ENCODE assay signal across 7 cellular contexts in genomic region chr16:31179153-31179746, GRCh38. TPM values are rescaled to one million over a fixed set of nuclear protein-coding genes. Genes with fewer than 3 reads are reported as not detected.
DNase-seq lines count a peak whose midpoint lies in the region; ATAC-seq and TF ChIP-seq lines count a peak whose summit lies in the region.

No MANE protein-coding gene starts in this region.

- H3K4me3 ChIP-seq in cardiac fibroblast (replicated peaks in 1 of 2; ENCODE audit: low read depth in 2 of 2, low read length in 2 of 2), result peak overlapping the region; percentile 91 to 92
- peak overlapping the region; percentile 99 for H3K4me3 ChIP-seq in mononuclear cell (ENCODE audit: low read length)

- no peak for TF ChIP-seq CTCF in cardiac fibroblast (IDR thresholded peaks at IDR 0.05; ENCODE audit: low read depth, low read length)

- peak; percentile 6 for ATAC-seq in GM19395 (IDR thresholded peaks at IDR 0.05; ENCODE audit: unreplicated experiment)
- peak; percentile 5 for ATAC-seq in HG03571 (IDR thresholded peaks at IDR 0.05; ENCODE audit: unreplicated experiment)

- H3K4me1 ChIP-seq in mononuclear cell (ENCODE audit: insufficient read depth, low read length), result peaks cover 62% of the 10 kb centered on the region

- H3K27me3 ChIP-seq in mononuclear cell (ENCODE audit: insufficient read depth, low read length), result no peaks in the 10 kb centered on the region

- no peaks in the 10 kb centered on the region for H3K9me3 ChIP-seq in mononuclear cell (ENCODE audit: low read depth, low read length)

- DNase-seq in cardiac fibroblast (ENCODE audit: low read depth in 2 of 2) (peak in 1 of 2 donors; percentile 28), ecto neural progenitor cell (ENCODE audit: low spot score) (no peak), NCI-H1105 (lab: John Stamatoyannopoulos, UW) (no peak), kidney glomerular epithelial cell (lab: John Stamatoyannopoulos, UW) (no peak)

RNA-seq across cellular contexts. Expression of gene FUS, which starts 0.7 kb away (rescaled TPM):
- total RNA-seq in mononuclear cell, result 183 TPM

RNA-seq across cellular contexts. Expression of gene PYCARD, which starts 23.3 kb away (rescaled TPM):
- 93.3 TPM for total RNA-seq in mononuclear cell

RNA-seq across cellular contexts. Expression of gene PRSS36, which starts 29.4 kb away (rescaled TPM):
- total RNA-seq in mononuclear cell, result 1.2 TPM

RNA-seq across cellular contexts. Expression of gene TRIM72, which starts 34.7 kb away (rescaled TPM):
- 0.10 TPM for total RNA-seq in mononuclear cell

RNA-seq across cellular contexts. Expression of gene PYDC1, which starts 37.7 kb away (rescaled TPM):
- not detected for total RNA-seq in mononuclear cell
